In genomic region chr12:47783024-47783755, GRCh38 we compare ENCODE assay signal across 9 cellular contexts. TPM values are rescaled to one million over a fixed set of nuclear protein-coding genes. Genes with fewer than 3 reads are reported as not detected.
DNase-seq lines count a peak whose midpoint lies in the region; ATAC-seq, FAIRE-seq and TF ChIP-seq lines count a peak whose summit lies in the region.
"Had no signal": no experiment of that assay in that cellular context is flagged by ENCODE, and none has a peak within 500 bp of the region (broad histone marks: within the 10 kb centered on the region; RNA-seq: fewer than 3 reads in every experiment).

No MANE protein-coding gene starts in this region.

- TF ChIP-seq POLR2A in endothelial cell of umbilical vein (IDR thresholded peaks at IDR 0.05; ENCODE audit: low read depth, low read length): no peak
- TF ChIP-seq POLR2A in adrenal gland (IDR thresholded peaks at IDR 0.05): no peak

- no peak overlapping the region for H3K4me3 ChIP-seq in endothelial cell of umbilical vein (replicated peaks in 1 of 3; ENCODE audit: insufficient read depth in 1 of 3, low read depth in 1 of 3, low read length in 3 of 3)
- H3K4me3 ChIP-seq in urinary bladder (ENCODE audit: low read depth, low read length): no peak overlapping the region
- H3K4me3 ChIP-seq in adrenal gland: no peak overlapping the region
- H3K4me3 ChIP-seq: BLaER1 treated with 17β-estradiol and CSF1 and Interleukin-3, amounts not matched to agents 10 nM and 100 nM had no signal

- peaks cover 30 to 55% of the 10 kb centered on the region in 2 experiments for H3K36me3 ChIP-seq in endothelial cell of umbilical vein (ENCODE audit: control insufficient read depth in 2 of 2, extremely low read depth in 1 of 2, insufficient read depth in 2 of 2, low read length in 2 of 2)
- H3K36me3 ChIP-seq in urinary bladder (ENCODE audit: insufficient read depth): peaks cover 15% of the 10 kb centered on the region
- H3K36me3 ChIP-seq in adrenal gland (replicated peaks in 1 of 2): peaks cover 0 to 65% of the 10 kb centered on the region in 2 donors

- H4K20me1 ChIP-seq in endothelial cell of umbilical vein (replicated peaks; ENCODE audit: control insufficient read depth, extremely low read depth, insufficient read depth, low read length): no peaks in the 10 kb centered on the region

- no peak overlapping the region for H3K9ac ChIP-seq in endothelial cell of umbilical vein (replicated peaks; ENCODE audit: extremely low read depth, insufficient read depth, low read length)

- no peak for FAIRE-seq in endothelial cell of umbilical vein (lab: Jason Lieb, UNC)

- H3K4me1 ChIP-seq in endothelial cell of umbilical vein (ENCODE audit: control insufficient read depth, extremely low read depth, insufficient read depth, low read length) (peaks cover 13% of the 10 kb centered on the region), urinary bladder (ENCODE audit: insufficient read depth) (no peaks in the 10 kb centered on the region), adrenal gland (replicated peaks in 1 of 2) (peaks cover 12 to 37% of the 10 kb centered on the region in 2 donors)

- TSS peak; percentile 32 for BruUV-seq in endothelial cell of umbilical vein (replicated peaks; lab: Mats Ljungman, UMichigan)

- H3K9me3 ChIP-seq in endothelial cell of umbilical vein (replicated peaks; ENCODE audit: control insufficient read depth, insufficient read depth, low read length) (no peaks in the 10 kb centered on the region), adrenal gland (replicated peaks in 1 of 3) (no peaks in the 10 kb centered on the region)
- H3K9me3 ChIP-seq: BLaER1 treated with 17β-estradiol and CSF1 and Interleukin-3, amounts not matched to agents 10 nM and 100 nM had no signal

- H3K9me1 ChIP-seq in endothelial cell of umbilical vein (replicated peaks; ENCODE audit: control insufficient read depth, extremely low read depth, insufficient read depth, low read length): no peaks in the 10 kb centered on the region

- H3K27me3 ChIP-seq in endothelial cell of umbilical vein (ENCODE audit: control insufficient read depth in 2 of 2, insufficient read depth in 2 of 2, low read length in 2 of 2): no peaks in the 10 kb centered on the region
- H3K27me3 ChIP-seq in adrenal gland: no peaks in the 10 kb centered on the region
- H3K27me3 ChIP-seq: BLaER1 treated with 17β-estradiol and CSF1 and Interleukin-3, amounts not matched to agents 10 nM and 100 nM had no signal

- TF ChIP-seq CTCF in endothelial cell of umbilical vein (IDR thresholded peaks at IDR 0.05; ENCODE audit: extremely low read depth in 1 of 2, insufficient read depth in 1 of 2, low read depth in 1 of 2, low read length in 2 of 2): no peak
- TF ChIP-seq CTCF in adrenal gland (IDR thresholded peaks at IDR 0.05): no peak

- no peak overlapping the region for H3K4me2 ChIP-seq in endothelial cell of umbilical vein (ENCODE audit: insufficient read depth, low read length)

- WGBS in urinary bladder: 66% methylated on average over 17 of the region's 17 CpGs
- 76 to 93% (median 84%) methylated on average over 6 to 17 of the region's 17 CpGs for WGBS in adrenal gland, 4 donors

- POLR2A ChIA-PET in endothelial cell of umbilical vein (lab: Charles Lee): interaction anchor here (1.5 kb wide), 1 partner anchor 55 kb away, joined by 8 read pairs; no protein-coding TSS in a partner anchor

- no peaks in the 10 kb centered on the region for H3K79me2 ChIP-seq in endothelial cell of umbilical vein (ENCODE audit: control insufficient read depth, insufficient read depth, low read length)

- H3K27ac ChIP-seq in endothelial cell of umbilical vein (ENCODE audit: insufficient read depth, low read depth, low read length) (no peak overlapping the region), urinary bladder (ENCODE audit: low read depth) (peak overlapping the region; percentile 81), adrenal gland (no peak overlapping the region)

- ATAC-seq in left ventricle myocardium superior (no peak), Right ventricle myocardium inferior (no peak)

- intact Hi-C loops in left ventricle myocardium superior (cut with micrococcal nuclease) (no loop called here), Right ventricle myocardium inferior (cut with DNase I) (no loop called here), endothelial cell of umbilical vein (cut with micrococcal nuclease) (loop anchor here (5.0 kb wide), 1 partner anchor 34 kb away; the partner anchor contains the start of gene HDAC7), adrenal gland (cut with DNase I) (loop anchor here (5.0 kb wide), 1 partner anchor 49 kb away; no protein-coding TSS in a partner anchor)

- DNase-seq in left ventricle myocardium superior (peak; percentile 31), Right ventricle myocardium inferior (ENCODE audit: missing footprints) (no peak), endothelial cell of umbilical vein (ENCODE audit: low read depth, low spot score) (no peak), adrenal gland (no peak), DMS79 treated with DMSO at 0.1 percent for 48 hours (lab: John Stamatoyannopoulos, UW) (no peak)
- DNase-seq: activated CD4-positive, alpha-beta T cell treated with anti-CD3 and anti-CD28 coated beads for 1 hour; H7 had no signal

- CTCF ChIA-PET in endothelial cell of umbilical vein (lab: Charles Lee): interaction anchor here (7.4 to 10.4 kb wide), 3 partner anchors 40 to 70 kb away, joined by 55 to 244 read pairs (median 133); no protein-coding TSS in a partner anchor

- dilution Hi-C loops in endothelial cell of umbilical vein (cut with MboI; ENCODE audit: extremely low pct_ligation_motif_present, low sequenced_read_pairs): no loop called here

- H2AFZ ChIP-seq in endothelial cell of umbilical vein (ENCODE audit: low read depth, low read length): no peak overlapping the region

TF ChIP-seq in endothelial cell of umbilical vein, 7 proteins besides CTCF, POLR2A, EP300 and RAD21 (continues in another document):
- no peak for TF ChIP-seq GATA2 (IDR thresholded peaks at IDR 0.05; ENCODE audit: insufficient read depth, insufficient read length, low read depth, low read length)

RNA-seq across cellular contexts. Expression of gene SLC48A1, which starts 10.2 kb away (rescaled TPM):
- total RNA-seq in left ventricle myocardium superior: 23.7 TPM
- 23.2 TPM for total RNA-seq in Right ventricle myocardium inferior
- 17.9 and 20.3 TPM in 2 replicates for total RNA-seq in endothelial cell of umbilical vein
- polyA plus RNA-seq in endothelial cell of umbilical vein: 17.3 and 19.8 TPM in 2 replicates
- 13.0 and 14.1 TPM in 2 replicates for polyA plus RNA-seq in endothelial cell of umbilical vein (2011; cell fraction: cytosol; rRNA removed)
- polyA plus RNA-seq in endothelial cell of umbilical vein (2011; cell fraction: nucleus; rRNA removed): 21.7 and 24.5 TPM in 2 replicates
- 14.7 and 19.3 TPM in 2 replicates for polyA plus RNA-seq in endothelial cell of umbilical vein (2012)
- 14.9 and 20.7 TPM in 2 replicates for polyA minus RNA-seq in endothelial cell of umbilical vein
- polyA minus RNA-seq in endothelial cell of umbilical vein (2011; cell fraction: cytosol; rRNA and poly(A)+ RNA removed): 18.2 TPM
- 7.0 and 7.5 TPM in 2 replicates for polyA minus RNA-seq in endothelial cell of umbilical vein (2011; cell fraction: nucleus; rRNA and poly(A)+ RNA removed)
- total RNA-seq in urinary bladder: 8.6 TPM
- 31.1 TPM for polyA plus RNA-seq in urinary bladder
- total RNA-seq in adrenal gland: 10 to 100 TPM; 52.5 to 91.9 (median 73.6) TPM
- 10 to 100 TPM; 36.3 to 51.0 (median 44.8) TPM for polyA plus RNA-seq in adrenal gland

RNA-seq across cellular contexts. Expression of gene RAPGEF3, which starts 24.5 kb away (rescaled TPM):
- total RNA-seq in left ventricle myocardium superior (37.6 TPM), Right ventricle myocardium inferior (37.3 TPM), endothelial cell of umbilical vein (53.6 and 55.1 TPM in 2 replicates), urinary bladder (17.2 TPM), adrenal gland (10 to 100 TPM in 3 of 8 donors, 1 to 10 TPM in 5; 2.4 to 14.6 (median 9.3) TPM)
- polyA plus RNA-seq in endothelial cell of umbilical vein (30.8 and 34.5 TPM in 2 replicates), urinary bladder (38.7 TPM), adrenal gland (10 to 100 TPM in 2 of 3 donors, 1 to 10 TPM in 1; 1.4 to 69.4 (median 43.8) TPM)
- 14.4 and 18.3 TPM in 2 replicates for polyA plus RNA-seq in endothelial cell of umbilical vein (2011; cell fraction: cytosol; rRNA removed)
- polyA plus RNA-seq in endothelial cell of umbilical vein (2011; cell fraction: nucleus; rRNA removed): 171 and 207 TPM in 2 replicates
- polyA plus RNA-seq in endothelial cell of umbilical vein (2012): 29.7 and 38.7 TPM in 2 replicates
- polyA minus RNA-seq in endothelial cell of umbilical vein: 34.0 and 42.1 TPM in 2 replicates
- 3.3 TPM for polyA minus RNA-seq in endothelial cell of umbilical vein (2011; cell fraction: cytosol; rRNA and poly(A)+ RNA removed)
- polyA minus RNA-seq in endothelial cell of umbilical vein (2011; cell fraction: nucleus; rRNA and poly(A)+ RNA removed): 57.3 and 65.6 TPM in 2 replicates

RNA-seq across cellular contexts. Expression of gene HDAC7, which starts 36.5 kb away (rescaled TPM):
- 35.4 TPM for total RNA-seq in left ventricle myocardium superior
- 38.8 TPM for total RNA-seq in Right ventricle myocardium inferior
- total RNA-seq in endothelial cell of umbilical vein: 249 and 252 TPM in 2 replicates
- 119 and 122 TPM in 2 replicates for polyA plus RNA-seq in endothelial cell of umbilical vein
- 101 and 125 TPM in 2 replicates for polyA plus RNA-seq in endothelial cell of umbilical vein (2011; cell fraction: cytosol; rRNA removed)
- polyA plus RNA-seq in endothelial cell of umbilical vein (2011; cell fraction: nucleus; rRNA removed): 462 and 531 TPM in 2 replicates
- polyA plus RNA-seq in endothelial cell of umbilical vein (2012): 105 and 119 TPM in 2 replicates
- 81.4 and 95.8 TPM in 2 replicates for polyA minus RNA-seq in endothelial cell of umbilical vein
- polyA minus RNA-seq in endothelial cell of umbilical vein (2011; cell fraction: cytosol; rRNA and poly(A)+ RNA removed): 25.6 TPM
- 127 and 192 TPM in 2 replicates for polyA minus RNA-seq in endothelial cell of umbilical vein (2011; cell fraction: nucleus; rRNA and poly(A)+ RNA removed)
- 26.8 TPM for total RNA-seq in urinary bladder
- polyA plus RNA-seq in urinary bladder: 92.4 TPM
- 100 to 1,000 TPM in 5 of 8 donors, 10 to 100 TPM in 3; 66.6 to 178 (median 147) TPM for total RNA-seq in adrenal gland
- 100 to 1,000 TPM; 110 to 184 (median 164) TPM for polyA plus RNA-seq in adrenal gland

RNA-seq across cellular contexts. Expression of gene ENDOU, which starts 57.9 kb away (rescaled TPM):
- 0.30 TPM for total RNA-seq in left ventricle myocardium superior
- not detected for total RNA-seq in Right ventricle myocardium inferior
- total RNA-seq in endothelial cell of umbilical vein: not detected in 2 replicates
- not detected in 2 replicates for polyA plus RNA-seq in endothelial cell of umbilical vein
- 0.04 TPM in 1 of 2 replicates, not detected in the other for polyA plus RNA-seq in endothelial cell of umbilical vein (2011; cell fraction: cytosol; rRNA removed)
- polyA plus RNA-seq in endothelial cell of umbilical vein (2011; cell fraction: nucleus; rRNA removed): 0.32 and 0.48 TPM in 2 replicates
- 0.07 TPM in 1 of 2 replicates, not detected in the other for polyA plus RNA-seq in endothelial cell of umbilical vein (2012)
- polyA minus RNA-seq in endothelial cell of umbilical vein: not detected in 2 replicates
- not detected for polyA minus RNA-seq in endothelial cell of umbilical vein (2011; cell fraction: cytosol; rRNA and poly(A)+ RNA removed)
- polyA minus RNA-seq in endothelial cell of umbilical vein (2011; cell fraction: nucleus; rRNA and poly(A)+ RNA removed): not detected in 2 replicates
- total RNA-seq in urinary bladder: not detected
- 1.4 TPM for polyA plus RNA-seq in urinary bladder
- 1 to 10 TPM in 3 of 8 donors, under 1 TPM in 2, not detected in 3; 0.18 to 2.6 (median 1.1) TPM for total RNA-seq in adrenal gland
- under 1 TPM; 0.11 to 0.51 (median 0.16) TPM for polyA plus RNA-seq in adrenal gland
- total RNA-seq: H7 had no signal

Comparison
In these comparisons a context has a peak if more than half of its experiments do, and no peak if none do; other contexts are left out.
1. intact Hi-C loops: an anchor here in endothelial cell of umbilical vein (5.0 kb wide) and adrenal gland (5.0 kb wide); none called in left ventricle myocardium superior and Right ventricle myocardium inferior.